In the genomic region with DNA sequence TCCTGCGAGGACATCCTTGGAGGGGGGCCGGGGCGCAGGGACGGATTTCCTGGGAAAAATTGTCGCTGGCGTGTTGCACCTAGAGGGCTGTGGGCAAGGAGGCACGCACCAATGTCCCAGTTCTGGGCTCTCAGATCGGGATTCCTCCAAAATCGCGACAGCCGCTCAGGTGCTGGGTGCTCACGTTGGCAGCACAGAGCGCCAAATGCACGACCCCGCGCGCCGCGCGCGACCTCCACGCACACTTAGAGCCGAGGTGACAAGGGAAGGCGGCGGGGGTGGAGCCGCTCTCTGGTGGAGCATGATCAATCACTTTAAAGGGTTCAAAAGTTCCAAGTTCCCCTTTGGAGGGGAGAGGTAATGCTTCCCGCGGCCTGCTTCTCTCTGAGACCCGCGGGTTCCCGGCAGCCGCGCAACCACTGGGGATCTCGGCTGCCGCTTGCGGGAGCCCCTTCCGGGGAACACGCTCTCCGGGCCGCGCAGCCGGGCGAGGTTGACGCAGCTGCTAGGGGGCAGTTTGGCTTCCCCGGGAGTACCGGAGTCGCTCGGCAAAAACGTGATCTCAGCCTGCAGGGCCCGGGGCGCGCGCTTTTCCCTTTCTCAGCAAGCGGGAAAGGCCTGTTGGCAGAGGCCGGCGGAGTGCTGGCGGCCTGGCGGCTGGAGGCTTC, we compare ENCODE assay signal across 11 cellular contexts. TPM values are rescaled to one million over a fixed set of nuclear protein-coding genes. Genes with fewer than 3 reads are reported as not detected.
DNase-seq lines count a peak whose midpoint lies in the region; ATAC-seq and TF ChIP-seq lines count a peak whose summit lies in the region.
"Had no signal": no experiment of that assay in that cellular context is flagged by ENCODE, and none has a peak within 500 bp of the region (broad histone marks: within the 10 kb centered on the region; RNA-seq: fewer than 3 reads in every experiment).

No MANE protein-coding gene starts in this region.

- peaks cover 9% of the 10 kb centered on the region for H3K4me1 Mint-ChIP-seq in activated naive CD4-positive, alpha-beta T cell treated with anti-CD3 and anti-CD28 coated beads for 36 hours (ENCODE audit: low read depth)

- peak overlapping the region; percentile 27 for H3K4me3 Mint-ChIP-seq in activated naive CD4-positive, alpha-beta T cell treated with anti-CD3 and anti-CD28 coated beads for 36 hours

- peaks cover 4% of the 10 kb centered on the region for H3K79me1 ChIP-seq in mesenchymal stem cell (replicated peaks; ENCODE audit: low read length, poor library complexity, severe bottlenecking)

- H3K36me3 ChIP-seq in mesenchymal stem cell (ENCODE audit: control insufficient read depth in 1 of 2, insufficient read depth in 2 of 2, low read depth in 1 of 2, low read length in 2 of 2) (no peaks in the 10 kb centered on the region), thyroid gland (no peaks in the 10 kb centered on the region), mammary epithelial cell (ENCODE audit: insufficient read depth, low read length) (no peaks in the 10 kb centered on the region)
- H3K36me3 ChIP-seq: MG63 had no signal

- peak overlapping the region; percentile 55 for H2AFZ ChIP-seq in mesenchymal stem cell (ENCODE audit: low read depth, low read length)
- H2AFZ ChIP-seq in mammary epithelial cell (ENCODE audit: low read depth, low read length), result no peak overlapping the region

- no peaks in the 10 kb centered on the region for H4K20me1 ChIP-seq in mammary epithelial cell (ENCODE audit: insufficient read depth, low read length)

- H3K9me3 ChIP-seq in mesenchymal stem cell (ENCODE audit: control insufficient read depth, low read length), result no peaks in the 10 kb centered on the region
- no peaks in the 10 kb centered on the region for H3K9me3 ChIP-seq in thyroid gland
- no peaks in the 10 kb centered on the region for H3K9me3 ChIP-seq in mammary epithelial cell (replicated peaks; ENCODE audit: insufficient read depth, low read length)
- H3K9me3 ChIP-seq: MG63 had no signal

- H3K27ac ChIP-seq in mesenchymal stem cell (ENCODE audit: low read length, poor library complexity, severe bottlenecking) (no peak overlapping the region), thyroid gland (peak overlapping the region in 2 of 3 donors; percentile 55 to 58), mammary epithelial cell (ENCODE audit: insufficient read depth, low read depth, low read length) (no peak overlapping the region)

- peaks cover 2% of the 10 kb centered on the region for H3K79me2 ChIP-seq in mammary epithelial cell (ENCODE audit: insufficient read depth, low read length)

- DNase-seq in activated naive CD4-positive, alpha-beta T cell treated with anti-CD3 and anti-CD28 coated beads for 36 hours, result peak; percentile 29
- DNase-seq in activated naive CD4-positive, alpha-beta T cell (lab: John Stamatoyannopoulos, UW), result no peak
- DNase-seq in ecto neural progenitor cell (ENCODE audit: low spot score) (peak; percentile 87), mesenchymal stem cell (peak; percentile 61), thyroid gland (peak in 1 of 2 donors; percentile 33), mammary epithelial cell (no peak), NCI-H1105 treated with DMSO at 0.1 percent for 48 hours (lab: John Stamatoyannopoulos, UW) (no peak)
- DNase-seq: MG63, RPMI8226 had no signal

- 4% methylated on average over 56 of the region's 58 CpGs for WGBS in mesenchymal stem cell
- 59 to 66% methylated on average over 43 to 51 of the region's 58 CpGs for WGBS in thyroid gland, 2 donors
- WGBS in mammary epithelial cell (ENCODE audit: low coverage, missing lambda C conversion rate), result 97% methylated on average over 36 of the region's 58 CpGs

- H2BK15ac ChIP-seq in mesenchymal stem cell (ENCODE audit: low read depth, poor library complexity, severe bottlenecking), result peak overlapping the region; percentile 92

- intact Hi-C loops in activated naive CD4-positive, alpha-beta T cell treated with anti-CD3 and anti-CD28 coated beads for 36 hours (cut with micrococcal nuclease), result loop anchor here (5.0 to 10.0 kb wide), 5 partner anchors 177 to 937 kb away; no protein-coding TSS in a partner anchor
- intact Hi-C loops in thyroid gland (cut with DNase I), result loop anchor here (5.0 to 10.0 kb wide), 3 partner anchors 215 to 455 kb away; no protein-coding TSS in a partner anchor
- intact Hi-C loops in mammary epithelial cell (cut with micrococcal nuclease), result loop anchor here (5.0 kb wide), 3 partner anchors 502 to 922 kb away; partner anchors contain the start of genes COMMD3 and DNAJC1

- peak overlapping the region in 1 of 2 experiments; percentile 54 for H3K23ac ChIP-seq in mesenchymal stem cell (ENCODE audit: low read length in 2 of 2)

- H3K27ac Mint-ChIP-seq in activated naive CD4-positive, alpha-beta T cell treated with anti-CD3 and anti-CD28 coated beads for 36 hours, result no peak overlapping the region

- CTCF ChIA-PET in activated naive CD4-positive, alpha-beta T cell treated with anti-CD3 and anti-CD28 coated beads for 36 hours (lab: Charles Lee), result no interaction called here
- CTCF ChIA-PET in mammary epithelial cell (lab: Charles Lee; ENCODE audit: low non-redundant PET), result no interaction called here

- H2AK5ac ChIP-seq in mesenchymal stem cell (ENCODE audit: low read length, severe bottlenecking), result no peak overlapping the region

- peak overlapping the region; percentile 73 for H2BK120ac ChIP-seq in mesenchymal stem cell (ENCODE audit: low read depth, low read length)

- H3K18ac ChIP-seq in mesenchymal stem cell (ENCODE audit: low read depth in 1 of 2, low read length in 2 of 2), result peak overlapping the region; percentile 26 to 92

- peak overlapping the region; percentile 45 to 67 for H2BK12ac ChIP-seq in mesenchymal stem cell (ENCODE audit: low read length in 2 of 2)

- H3K9ac ChIP-seq in mesenchymal stem cell (ENCODE audit: low read length) (no peak overlapping the region), mammary epithelial cell (ENCODE audit: insufficient read depth, low read length) (no peak overlapping the region)

- dilution Hi-C loops in mammary epithelial cell (cut with HindIII; ENCODE audit: low sequenced_read_pairs), result no loop called here

- peaks cover 15% of the 10 kb centered on the region for H3K4me1 ChIP-seq in mesenchymal stem cell (ENCODE audit: control insufficient read depth, insufficient read depth, low read depth, low read length)
- H3K4me1 ChIP-seq in thyroid gland, result peaks cover 9 to 27% of the 10 kb centered on the region in 2 donors
- peaks cover 9% of the 10 kb centered on the region for H3K4me1 ChIP-seq in mammary epithelial cell (ENCODE audit: insufficient read depth, low read length)

- no peaks in the 10 kb centered on the region for H3K36me3 Mint-ChIP-seq in activated naive CD4-positive, alpha-beta T cell treated with anti-CD3 and anti-CD28 coated beads for 36 hours (ENCODE audit: low read depth)

- BruUV-seq in mammary epithelial cell (replicated peaks; lab: Mats Ljungman, UMichigan), result no TSS peak

- no peak overlapping the region for H2BK5ac ChIP-seq in mesenchymal stem cell (ENCODE audit: low read depth, low read length, poor library complexity, severe bottlenecking)

- H3K27me3 Mint-ChIP-seq in activated naive CD4-positive, alpha-beta T cell treated with anti-CD3 and anti-CD28 coated beads for 36 hours (ENCODE audit: low read depth), result peaks cover 49% of the 10 kb centered on the region

- in situ Hi-C loops in mammary epithelial cell (cut with MboI; ENCODE audit: low sequenced_read_pairs in 2 of 2), result loop anchor here in 1 of 2 donors (10.0 to 25.0 kb wide), 3 partner anchors 225 to 462 kb away; no protein-coding TSS in a partner anchor

- no peak for ATAC-seq in GM21423 (IDR thresholded peaks at IDR 0.05; ENCODE audit: unreplicated experiment)
- ATAC-seq: naive thymus-derived CD8-positive, alpha-beta T cell had no signal

- peak overlapping the region; percentile 93 for H4K8ac ChIP-seq in mesenchymal stem cell (ENCODE audit: low read length)

- H4K91ac ChIP-seq in mesenchymal stem cell (ENCODE audit: low read length), result peak overlapping the region; percentile 67

- no peaks in the 10 kb centered on the region for H3K9me3 Mint-ChIP-seq in activated naive CD4-positive, alpha-beta T cell treated with anti-CD3 and anti-CD28 coated beads for 36 hours

- no peak for TF ChIP-seq POLR2A in thyroid gland (IDR thresholded peaks at IDR 0.05)

- H3K27me3 ChIP-seq in mesenchymal stem cell (ENCODE audit: control insufficient read depth in 1 of 2, insufficient read depth in 1 of 2, low read length in 2 of 2), result no peaks in the 10 kb centered on the region
- H3K27me3 ChIP-seq in thyroid gland, result no peaks in the 10 kb centered on the region
- H3K27me3 ChIP-seq in mammary epithelial cell (ENCODE audit: insufficient read depth, low read length), result peaks cover 2% of the 10 kb centered on the region
- H3K27me3 ChIP-seq: MG63 had no signal

- H3K4me2 ChIP-seq in mesenchymal stem cell (ENCODE audit: low read length, poor library complexity, severe bottlenecking), result peak overlapping the region; percentile 78
- no peak overlapping the region for H3K4me2 ChIP-seq in mammary epithelial cell (ENCODE audit: insufficient read depth, low read depth, low read length)

- H3K4ac ChIP-seq in mesenchymal stem cell (ENCODE audit: low read depth in 1 of 2, low read length in 2 of 2), result peak overlapping the region; percentile 56 to 73

- TF ChIP-seq CTCF in thyroid gland (IDR thresholded peaks at IDR 0.05) (no peak), mammary epithelial cell (conservative IDR thresholded peaks at IDR 0.05 in 1 of 2, IDR thresholded peaks at IDR 0.05 in 1 of 2; ENCODE audit: extremely low read depth in 1 of 2, insufficient read depth in 1 of 2, low read depth in 1 of 2, low read length in 2 of 2) (no peak)

- peak overlapping the region in 1 of 2 experiments; percentile 36 for H3K4me3 ChIP-seq in mesenchymal stem cell (ENCODE audit: insufficient read depth in 1 of 2, low read depth in 1 of 2, low read length in 2 of 2)
- H3K4me3 ChIP-seq in thyroid gland (replicated peaks in 1 of 3), result no peak overlapping the region
- H3K4me3 ChIP-seq in mammary epithelial cell (replicated peaks in 1 of 3; ENCODE audit: insufficient read depth in 1 of 3, low read depth in 2 of 3, low read length in 3 of 3), result no peak overlapping the region
- H3K4me3 ChIP-seq: MG63 had no signal

- no peak overlapping the region for H3K14ac ChIP-seq in mesenchymal stem cell (ENCODE audit: low read length in 2 of 2)

RNA-seq across cellular contexts. Expression of gene SKIDA1, which starts 25.4 kb away (rescaled TPM):
- total RNA-seq in activated naive CD4-positive, alpha-beta T cell treated with anti-CD3 and anti-CD28 coated beads for 36 hours, result under 1 TPM in 1 of 2 experiments, not detected in 1; 0.10 TPM
- 1.8 TPM for polyA plus RNA-seq in mesenchymal stem cell (2013, experiment 1 of 2)
- polyA plus RNA-seq in mesenchymal stem cell (2013, experiment 2 of 2), result 1.8 TPM
- total RNA-seq in thyroid gland (1 to 10 TPM; 3.1 to 9.9 (median 7.1) TPM), mammary epithelial cell (1 to 10 TPM; 1.3 to 1.5 TPM)
- polyA plus RNA-seq in mammary epithelial cell, result 0.16 TPM
- not detected for polyA minus RNA-seq in mammary epithelial cell
- polyA plus RNA-seq: naive thymus-derived CD8-positive, alpha-beta T cell had no signal

RNA-seq across cellular contexts. Expression of gene MLLT10, which starts 34.0 kb away (rescaled TPM):
- total RNA-seq in activated naive CD4-positive, alpha-beta T cell treated with anti-CD3 and anti-CD28 coated beads for 36 hours, result 10 to 100 TPM; 23.0 to 23.7 TPM
- polyA plus RNA-seq in mesenchymal stem cell (2013, experiment 1 of 2), result 29.2 TPM
- 30.7 TPM for polyA plus RNA-seq in mesenchymal stem cell (2013, experiment 2 of 2)
- 100 to 1,000 TPM in 1 of 4 donors, 10 to 100 TPM in 3; 46.3 to 109 (median 57.7) TPM for total RNA-seq in thyroid gland
- 10 to 100 TPM; 33.7 to 38.2 TPM for total RNA-seq in mammary epithelial cell
- 22.9 TPM for polyA plus RNA-seq in mammary epithelial cell
- 13.9 TPM for polyA minus RNA-seq in mammary epithelial cell

Comparison
In these comparisons a context has a peak if more than half of its experiments do, and no peak if none do; other contexts are left out.
1. DNase-seq: peak in activated naive CD4-positive, alpha-beta T cell treated with anti-CD3 and anti-CD28 coated beads for 36 hours (single experiment), ecto neural progenitor cell (single experiment) and mesenchymal stem cell (single experiment); none in activated naive CD4-positive, alpha-beta T cell (0 of 4), mammary epithelial cell (single experiment) and NCI-H1105 treated with DMSO at 0.1 percent for 48 hours (single experiment).
2. H3K27ac ChIP-seq: peak in thyroid gland (2 of 3); none in mesenchymal stem cell (single experiment) and mammary epithelial cell (single experiment).